ENCODE assay signal across 8 cellular contexts in the genomic region with DNA sequence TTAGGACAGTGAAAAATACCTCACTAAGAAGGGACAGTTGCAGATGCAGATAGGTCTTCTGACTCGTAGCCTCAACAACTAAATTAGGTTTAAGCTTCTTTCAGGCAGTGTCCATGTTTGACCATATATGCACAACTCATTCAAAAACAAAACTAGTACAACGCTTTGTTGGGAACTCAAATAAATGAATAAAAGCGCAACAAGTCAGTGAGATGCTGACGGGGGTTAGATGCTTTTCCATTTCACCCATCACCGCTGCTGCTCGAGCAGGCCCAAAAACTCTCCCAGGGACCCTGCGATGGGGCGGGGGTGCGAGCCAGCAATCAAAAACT.
DNase-seq lines count a peak whose midpoint lies in the region; ATAC-seq and TF ChIP-seq lines count a peak whose summit lies in the region.

No MANE protein-coding gene starts in this region.

- H3K27ac ChIP-seq in HUES6 (ENCODE audit: low read depth, low read length) = peak overlapping the region; percentile 94; the same call in 1 of the 2 replicates
- peak overlapping the region; percentile 81 for H3K27ac ChIP-seq in muscle layer of colon (ENCODE audit: low read depth, low read length)

- ATAC-seq in GM18520 (IDR thresholded peaks at IDR 0.05; ENCODE audit: unreplicated experiment) (no peak), HG02938 (IDR thresholded peaks at IDR 0.05; ENCODE audit: unreplicated experiment) (no peak)

- DNase-seq in AG09309 (ENCODE audit: low read depth) = no peak
- DNase-seq in cerebellar cortex (ENCODE audit: low spot score) = peak; percentile 25
- no peak for DNase-seq in HuH-7.5 (ENCODE audit: low spot score)
- DNase-seq in stimulated activated CD4-positive, alpha-beta T cell treated with anti-CD3 and anti-CD28 coated beads, Interleukin-2, amount 100 ng/mL, for 24 hours = no peak

- H3K9ac ChIP-seq in HUES6 (ENCODE audit: low read length) (peak overlapping the region; percentile 74), muscle layer of colon (ENCODE audit: low read length) (peak overlapping the region; percentile 26)

- peaks cover 13% of the 10 kb centered on the region for H3K36me3 ChIP-seq in HUES6 (ENCODE audit: control insufficient read depth, insufficient read depth, low read length)
- peaks cover 5% of the 10 kb centered on the region for H3K36me3 ChIP-seq in muscle layer of colon (ENCODE audit: insufficient read depth, low read length)

- no peak for TF ChIP-seq CTCF in AG09309 (IDR thresholded peaks at IDR 0.05; ENCODE audit: control insufficient read depth, insufficient read depth, low read depth, low read length, missing control alignments)

- H3K4me3 ChIP-seq in AG09309 (ENCODE audit: control insufficient read depth, low read depth, low read length) (peak overlapping the region; percentile 83), HUES6 (ENCODE audit: low read depth, low read length) (peak overlapping the region; percentile 85), muscle layer of colon (ENCODE audit: low read depth in 1 of 2, low read length in 2 of 2) (peak overlapping the region; percentile 76 to 86)

- H3K27me3 ChIP-seq in HUES6 (ENCODE audit: control insufficient read depth, insufficient read depth, low read length) = no peaks in the 10 kb centered on the region
- H3K27me3 ChIP-seq in muscle layer of colon (ENCODE audit: control insufficient read depth in 1 of 2, insufficient read depth in 2 of 2, low read length in 2 of 2) = no peaks in the 10 kb centered on the region

- peaks cover 9% of the 10 kb centered on the region; the same call in 1 of the 2 replicates for H3K4me1 ChIP-seq in HUES6 (ENCODE audit: control insufficient read depth, insufficient read depth, low read length)
- peaks cover 18% of the 10 kb centered on the region for H3K4me1 ChIP-seq in muscle layer of colon (ENCODE audit: insufficient read depth, low read length)

- no peaks in the 10 kb centered on the region for H3K9me3 ChIP-seq in HUES6 (ENCODE audit: control insufficient read depth, insufficient read depth, low read depth, low read length)
- H3K9me3 ChIP-seq in muscle layer of colon (ENCODE audit: low read length) = no peaks in the 10 kb centered on the region
